Comparison of ENCODE assay signal across 1 cellular context in the genomic region with DNA sequence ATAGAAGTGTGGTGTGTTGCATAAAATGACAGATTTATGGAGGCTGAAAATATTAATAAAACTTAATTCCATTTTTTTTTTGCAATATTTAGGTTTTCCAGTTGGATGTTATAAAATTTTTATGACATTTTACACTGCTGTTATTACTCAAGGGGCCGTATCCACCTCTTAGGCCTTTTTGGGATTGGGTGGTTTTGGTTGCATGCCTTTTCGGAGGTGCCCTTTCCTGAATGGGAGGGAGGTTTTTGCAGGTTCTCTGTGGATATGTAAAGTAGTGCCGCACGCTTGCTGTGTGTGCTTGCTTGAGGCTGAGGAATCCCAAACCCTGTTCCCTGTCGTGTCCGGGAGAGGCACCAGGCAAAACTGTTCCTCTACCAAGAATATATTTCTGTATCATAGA.
TF ChIP-seq lines count a peak whose summit lies in the region.

No MANE protein-coding gene starts in this region.

TF ChIP-seq in GM12878, 131 proteins besides CTCF, POLR2A, EP300 and RAD21:
- TF ChIP-seq MYB (IDR thresholded peaks at IDR 0.05; ENCODE audit: borderline replicate concordance, low read depth, low read length) (no peak), SUZ12 (IDR thresholded peaks at IDR 0.05; ENCODE audit: unreplicated experiment) (no peak), CEBPB (IDR thresholded peaks at IDR 0.05; ENCODE audit: borderline replicate concordance in 1 of 2, low read depth in 2 of 2, low read length in 2 of 2) (no peak), PKNOX1 (IDR thresholded peaks at IDR 0.05) (no peak), NFIC (IDR thresholded peaks at IDR 0.05; ENCODE audit: low read depth, low read length) (no peak), STAT1 (conservative IDR thresholded peaks at IDR 0.05) (no peak), NBN (IDR thresholded peaks at IDR 0.05) (no peak), SMAD1 (IDR thresholded peaks at IDR 0.05; ENCODE audit: low read depth, partially characterized antibody) (no peak), TCF3 (IDR thresholded peaks at IDR 0.05; ENCODE audit: borderline replicate concordance, insufficient read depth, low read depth, low read length) (no peak), RCOR1 (conservative IDR thresholded peaks at IDR 0.05; ENCODE audit: low read depth, low read length) (no peak), MEF2B (IDR thresholded peaks at IDR 0.05; ENCODE audit: partially characterized antibody, poor library complexity, severe bottlenecking) (no peak), ASH2L (IDR thresholded peaks at IDR 0.05; ENCODE audit: borderline replicate concordance, low read depth) (no peak)
